In genomic region chr15:101652098-101652782, GRCh38 we compare ENCODE assay signal across 1 cellular context.
TF ChIP-seq lines count a peak whose summit lies in the region.

Gene TM2D3, minus strand, starts transcription at chr15:101652381. Its CDS starts 20 bp downstream, at chr15:101652361.

TF ChIP-seq in HepG2, 621 proteins besides CTCF, POLR2A, EP300 and RAD21 (continued from another document and continues in another):
- TF ChIP-seq ARID5B (CRISPR knock-in tag; IDR thresholded peaks at IDR 0.05) (peak; percentile 71), ZNF547 (CRISPR knock-in tag; IDR thresholded peaks at IDR 0.05) (peak; percentile 80; the same call in 1 of the 2 replicates), ZNF670 (CRISPR knock-in tag; IDR thresholded peaks at IDR 0.05; ENCODE audit: borderline replicate concordance) (peak; percentile 86; the same call in 1 of the 2 replicates), ZSCAN20 (CRISPR knock-in tag; IDR thresholded peaks at IDR 0.05; ENCODE audit: borderline replicate concordance) (peak; percentile 83; the same call in 1 of the 2 replicates), ZUFSP (CRISPR knock-in tag; IDR thresholded peaks at IDR 0.05; ENCODE audit: borderline replicate concordance) (no peak), ZNF225 (CRISPR knock-in tag; IDR thresholded peaks at IDR 0.05) (peak; percentile 12; the same call in 1 of the 2 replicates), SP1 (IDR thresholded peaks at IDR 0.05) (no peak), SP1 (CRISPR knock-in tag; IDR thresholded peaks at IDR 0.05) (peak; percentile 19; the same call in 1 of the 2 replicates), ZNF784 (CRISPR knock-in tag; IDR thresholded peaks at IDR 0.05; ENCODE audit: borderline replicate concordance) (peak; percentile 66; the same call in 1 of the 2 replicates), GATAD2A (CRISPR knock-in tag; IDR thresholded peaks at IDR 0.05) (0 out of 2 replicates have a peak, but pooled peaks have one; percentile 44), ZSCAN22 (CRISPR knock-in tag; IDR thresholded peaks at IDR 0.05) (no peak), FOXC1 (CRISPR knock-in tag; IDR thresholded peaks at IDR 0.05; ENCODE audit: borderline replicate concordance) (peak; percentile 89; the same call in 1 of the 2 replicates), ZNF768 (CRISPR knock-in tag; IDR thresholded peaks at IDR 0.05) (peak; percentile 75; the same call in 1 of the 2 replicates), IRX3 (CRISPR knock-in tag; IDR thresholded peaks at IDR 0.05; ENCODE audit: borderline replicate concordance, low read depth) (peak; percentile 76; the same call in 1 of the 2 replicates), SRSF1 (optimal IDR thresholded peaks at IDR 0.05; ENCODE audit: low read depth, low read length) (peak; percentile 28), ZFP91 (CRISPR knock-in tag; IDR thresholded peaks at IDR 0.05; ENCODE audit: borderline replicate concordance) (peak; percentile 84; the same call in 1 of the 2 replicates), ZFP37 (CRISPR knock-in tag; IDR thresholded peaks at IDR 0.05; ENCODE audit: borderline replicate concordance) (peak; percentile 44; the same call in 1 of the 2 replicates), HNRNPLL (IDR thresholded peaks at IDR 0.05; ENCODE audit: low read depth, low read length, poor library complexity, severe bottlenecking) (peak; percentile 89), ZNF563 (CRISPR knock-in tag; IDR thresholded peaks at IDR 0.05) (peak; percentile 42), ZNF18 (CRISPR knock-in tag; IDR thresholded peaks at IDR 0.05; ENCODE audit: insufficient replicate concordance) (peak; percentile 66), NONO (IDR thresholded peaks at IDR 0.05) (no peak), NONO (CRISPR knock-in tag; conservative IDR thresholded peaks at IDR 0.05) (peak; percentile 70), EED (CRISPR knock-in tag; IDR thresholded peaks at IDR 0.05) (peak; percentile 79), ZC3H4 (CRISPR knock-in tag; IDR thresholded peaks at IDR 0.05; ENCODE audit: borderline replicate concordance) (no peak; the same call in 1 of the 2 replicates), ZFP90 (CRISPR knock-in tag; IDR thresholded peaks at IDR 0.05; ENCODE audit: borderline replicate concordance) (peak; percentile 80), KLF12 (CRISPR knock-in tag; IDR thresholded peaks at IDR 0.05; ENCODE audit: borderline replicate concordance) (0 out of 2 replicates have a peak, but pooled peaks have one; percentile 74), KMT2B (CRISPR knock-in tag; IDR thresholded peaks at IDR 0.05) (peak; percentile 87), EHMT2 (IDR thresholded peaks at IDR 0.05; ENCODE audit: borderline replicate concordance, low read depth, low read length) (no peak), ZBTB46 (CRISPR knock-in tag; IDR thresholded peaks at IDR 0.05; ENCODE audit: borderline replicate concordance) (0 out of 2 replicates have a peak, but pooled peaks have one; percentile 34), HINFP (CRISPR knock-in tag; IDR thresholded peaks at IDR 0.05; ENCODE audit: low read depth) (peak; percentile 64), KMT2A (CRISPR knock-in tag; IDR thresholded peaks at IDR 0.05) (peak; percentile 95; the same call in 1 of the 2 replicates), ZBTB33 (CRISPR knock-in tag; IDR thresholded peaks at IDR 0.05) (0 out of 2 replicates have a peak, but pooled peaks have one; percentile 46), U2AF1 (optimal IDR thresholded peaks at IDR 0.05; ENCODE audit: low read depth, low read length) (no peak), AKAP8 (CRISPR knock-in tag; IDR thresholded peaks at IDR 0.05) (peak; percentile 58; the same call in 1 of the 2 replicates), ZNF281 (CRISPR knock-in tag; IDR thresholded peaks at IDR 0.05; ENCODE audit: borderline replicate concordance) (peak; percentile 90), REPIN1 (CRISPR knock-in tag; IDR thresholded peaks at IDR 0.05; ENCODE audit: borderline replicate concordance, low read depth) (peak; percentile 82), MTF2 (CRISPR knock-in tag; IDR thresholded peaks at IDR 0.05; ENCODE audit: borderline replicate concordance) (no peak), IKZF5 (CRISPR knock-in tag; IDR thresholded peaks at IDR 0.05) (peak; percentile 42; the same call in 1 of the 2 replicates), FOXK2 (IDR thresholded peaks at IDR 0.05) (no peak), ZNF598 (CRISPR knock-in tag; IDR thresholded peaks at IDR 0.05; ENCODE audit: borderline replicate concordance) (peak; percentile 70; the same call in 1 of the 2 replicates)
